ENCODE assay signal across 8 cellular contexts in genomic region chr5:151319334-151319733, GRCh38. TPM values are rescaled to one million over a fixed set of nuclear protein-coding genes. Genes with fewer than 3 reads are reported as not detected.
A peak's percentile ranks its signal among the peaks of the same experiment; 100 is the strongest.
DNase-seq lines count a peak whose midpoint lies in the region; ATAC-seq and TF ChIP-seq lines count a peak whose summit lies in the region.

No MANE protein-coding gene starts in this region.

- H3K27me3 Mint-ChIP-seq in activated CD4-positive, alpha-beta T cell treated with anti-CD3 and anti-CD28 coated beads, Interleukin-2, amount 10 ng/mL, durations not matched to agents 7 days and 5 days: peaks cover 2% of the 10 kb centered on the region
- H3K27me3 Mint-ChIP-seq in effector memory CD8-positive, alpha-beta T cell: peaks cover 25 to 37% of the 10 kb centered on the region in 2 donors

- DNase-seq in EH (ENCODE audit: low read depth): peak; percentile 24
- DNase-seq in GM20000 (ENCODE audit: low spot score): peak; percentile 49
- peak; percentile 20 for DNase-seq in HT-29 (ENCODE audit: low spot score)
- DNase-seq in astrocyte of the hippocampus (ENCODE audit: low read depth, low spot score): peak; percentile 19
- peak; percentile 15 for DNase-seq in midbrain (lab: John Stamatoyannopoulos, UW)
- DNase-seq in CD1c-positive myeloid dendritic cell (ENCODE audit: extremely low spot score): no peak
- DNase-seq in activated CD4-positive, alpha-beta T cell treated with anti-CD3 and anti-CD28 coated beads, Interleukin-2, amount 10 ng/mL, durations not matched to agents 7 days and 5 days: no peak
- no peak for DNase-seq in effector memory CD8-positive, alpha-beta T cell

- TF ChIP-seq CTCF in GM20000 (IDR thresholded peaks at IDR 0.05; ENCODE audit: extremely low read depth, missing control alignments): peak; percentile 37

- POLR2A ChIA-PET in activated CD4-positive, alpha-beta T cell treated with anti-CD3 and anti-CD28 coated beads, Interleukin-2, amount 10 ng/mL, durations not matched to agents 7 days and 5 days (lab: Charles Lee): no interaction called here

- ATAC-seq in effector memory CD8-positive, alpha-beta T cell (replicated peaks): no peak

- H3K4me1 Mint-ChIP-seq in activated CD4-positive, alpha-beta T cell treated with anti-CD3 and anti-CD28 coated beads, Interleukin-2, amount 10 ng/mL, durations not matched to agents 7 days and 5 days: no peaks in the 10 kb centered on the region
- H3K4me1 Mint-ChIP-seq in effector memory CD8-positive, alpha-beta T cell (ENCODE audit: low read depth in 2 of 2): peaks cover 0 to 3% of the 10 kb centered on the region in 2 donors

- H3K4me3 Mint-ChIP-seq in activated CD4-positive, alpha-beta T cell treated with anti-CD3 and anti-CD28 coated beads, Interleukin-2, amount 10 ng/mL, durations not matched to agents 7 days and 5 days: no peak overlapping the region
- no peak overlapping the region for H3K4me3 Mint-ChIP-seq in effector memory CD8-positive, alpha-beta T cell

- no peaks in the 10 kb centered on the region for H3K36me3 Mint-ChIP-seq in activated CD4-positive, alpha-beta T cell treated with anti-CD3 and anti-CD28 coated beads, Interleukin-2, amount 10 ng/mL, durations not matched to agents 7 days and 5 days (ENCODE audit: low read depth)
- no peaks in the 10 kb centered on the region for H3K36me3 Mint-ChIP-seq in effector memory CD8-positive, alpha-beta T cell (ENCODE audit: insufficient read depth)

- H3K27ac Mint-ChIP-seq in activated CD4-positive, alpha-beta T cell treated with anti-CD3 and anti-CD28 coated beads, Interleukin-2, amount 10 ng/mL, durations not matched to agents 7 days and 5 days: no peak overlapping the region
- H3K27ac Mint-ChIP-seq in effector memory CD8-positive, alpha-beta T cell: no peak overlapping the region

- no peaks in the 10 kb centered on the region for H3K9me3 Mint-ChIP-seq in activated CD4-positive, alpha-beta T cell treated with anti-CD3 and anti-CD28 coated beads, Interleukin-2, amount 10 ng/mL, durations not matched to agents 7 days and 5 days
- H3K9me3 Mint-ChIP-seq in effector memory CD8-positive, alpha-beta T cell: no peaks in the 10 kb centered on the region

- CTCF ChIA-PET in activated CD4-positive, alpha-beta T cell treated with anti-CD3 and anti-CD28 coated beads, Interleukin-2, amount 10 ng/mL, durations not matched to agents 7 days and 5 days (lab: Charles Lee): no interaction called here

RNA-seq across cellular contexts. Expression of gene SLC36A3, which starts 15.8 kb away (rescaled TPM):
- total RNA-seq in HT-29 (2014; rRNA removed; shearing (Covaris generic)): not detected in 2 replicates
- total RNA-seq in activated CD4-positive, alpha-beta T cell treated with anti-CD3 and anti-CD28 coated beads, Interleukin-2, amount 10 ng/mL, durations not matched to agents 7 days and 5 days: not detected

RNA-seq across cellular contexts. Expression of gene SLC36A2, which starts 28.0 kb away (rescaled TPM):
- total RNA-seq in HT-29 (2014; rRNA removed; shearing (Covaris generic)): not detected in 2 replicates
- not detected for total RNA-seq in activated CD4-positive, alpha-beta T cell treated with anti-CD3 and anti-CD28 coated beads, Interleukin-2, amount 10 ng/mL, durations not matched to agents 7 days and 5 days

Comparison
In these comparisons a context has a peak if more than half of its experiments do, and no peak if none do; other contexts are left out.
1. DNase-seq: peak in EH (single experiment), GM20000 (single experiment), HT-29 (single experiment), astrocyte of the hippocampus (single experiment) and midbrain (single experiment); none in CD1c-positive myeloid dendritic cell (single experiment), activated CD4-positive, alpha-beta T cell treated with anti-CD3 and anti-CD28 coated beads, Interleukin-2, amount 10 ng/mL, durations not matched to agents 7 days and 5 days (single experiment) and effector memory CD8-positive, alpha-beta T cell (0 of 3).